ENCODE assay signal across 15 cellular contexts in the genomic region with DNA sequence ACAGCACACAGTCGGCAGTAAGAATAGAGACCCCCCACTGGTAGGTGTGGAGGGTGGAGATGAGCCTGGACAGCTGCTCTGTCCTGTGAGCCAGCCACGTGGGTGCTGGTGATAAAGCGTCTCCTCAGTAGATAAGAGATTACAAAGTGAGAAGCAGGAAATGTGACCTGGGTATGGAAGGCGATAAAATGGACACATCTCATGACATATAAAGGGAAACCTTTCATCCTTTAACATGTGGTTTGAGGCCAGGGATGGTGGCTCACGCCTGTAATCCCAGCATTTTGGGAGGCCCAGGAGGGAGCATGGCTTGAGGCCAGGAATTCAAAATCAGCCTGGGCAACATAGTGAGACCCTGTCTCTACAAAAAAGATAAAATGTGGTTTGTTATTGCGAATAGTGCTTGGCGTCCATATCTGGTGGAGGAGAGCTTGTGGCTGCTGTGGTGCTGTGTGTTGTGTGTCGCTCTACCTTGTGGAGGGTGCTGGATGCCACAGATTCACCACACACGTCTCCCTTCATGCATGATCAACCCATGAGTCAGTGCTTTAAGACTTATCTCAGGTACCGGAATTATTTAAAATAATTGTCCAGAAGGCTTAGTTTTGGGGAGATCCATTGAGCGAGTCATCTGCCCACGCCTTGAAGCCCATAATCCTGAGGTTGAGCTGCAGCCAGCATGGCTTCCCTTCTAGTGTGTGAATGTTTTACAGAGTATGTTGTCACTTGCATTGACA.
"Had no signal": no experiment of that assay in that cellular context is flagged by ENCODE, and none has a peak within 500 bp of the region (broad histone marks: within the 10 kb centered on the region; RNA-seq: fewer than 3 reads in every experiment).

No MANE protein-coding gene starts in this region.

- ATAC-seq: activated CD8-positive, alpha-beta memory T cell treated with anti-CD3 and anti-CD28 coated beads, Interleukin-2, amount 10 ng/mL, durations not matched to agents 7 days and 5 days; activated CD8-positive, alpha-beta T cell treated with anti-CD3 and anti-CD28 coated beads, Interleukin-2, amount 10 ng/mL, durations not matched to agents 7 days and 5 days; activated naive CD4-positive, alpha-beta T cell treated with anti-CD3 and anti-CD28 coated beads, Interleukin-2, amount 50 U/mL, for 72 hours; left cardiac atrium; left ventricle myocardium superior; right lobe of liver; WTC11 had no signal

- DNase-seq: activated CD8-positive, alpha-beta memory T cell treated with anti-CD3 and anti-CD28 coated beads, Interleukin-2, amount 10 ng/mL, durations not matched to agents 7 days and 5 days; activated CD8-positive, alpha-beta T cell treated with anti-CD3 and anti-CD28 coated beads, Interleukin-2, amount 10 ng/mL, durations not matched to agents 7 days and 5 days; activated T-cell treated with anti-CD3 and anti-CD28 coated beads, Interleukin-2, amount 50 U/mL, for 48 hours; dorsolateral prefrontal cortex; effector memory CD4-positive, alpha-beta T cell; left cardiac atrium; left ventricle myocardium superior; naive B cell; nephron progenitor cell; right lobe of liver; stimulated activated CD4-positive, alpha-beta T cell treated with anti-CD3 and anti-CD28 coated beads, Interleukin-2, amount 100 ng/mL, for 48 hours; stimulated activated naive CD4-positive, alpha-beta T cell treated with Interleukin-2 at 50 U/mL for 16 hours; T-helper 9 cell had no signal
